Comparison of ENCODE assay signal across 22 cellular contexts in the genomic region with DNA sequence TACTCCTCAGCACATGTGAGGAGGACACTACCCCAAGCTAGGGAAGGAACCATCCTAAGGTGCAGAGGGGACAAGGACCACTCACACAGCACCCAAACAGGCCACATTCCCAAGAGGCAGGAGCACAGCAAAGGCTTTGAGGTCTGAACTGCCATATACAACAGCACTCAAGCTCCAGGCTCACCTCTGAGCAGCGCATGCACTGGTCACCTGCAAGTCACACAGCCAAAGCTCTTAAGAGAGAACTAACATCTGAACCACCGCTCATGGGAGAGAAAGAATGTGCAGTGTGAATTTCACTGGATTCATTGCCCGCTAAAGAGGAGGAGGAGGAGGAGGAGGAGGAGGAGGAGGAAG. TPM values are rescaled to one million over a fixed set of nuclear protein-coding genes. Genes with fewer than 3 reads are reported as not detected.
DNase-seq lines count a peak whose midpoint lies in the region; ATAC-seq and TF ChIP-seq lines count a peak whose summit lies in the region.
"Had no signal": no experiment of that assay in that cellular context is flagged by ENCODE, and none has a peak within 500 bp of the region (broad histone marks: within the 10 kb centered on the region; RNA-seq: fewer than 3 reads in every experiment).

No MANE protein-coding gene starts in this region.

- no peak overlapping the region for H3K27ac Mint-ChIP-seq in T-helper 2 cell treated with Interferon-gamma antibody and Interleukin-4, amounts not matched to agents 5 μg/mL and 100 μg/mL, for 36 hours
- H3K27ac Mint-ChIP-seq: CD4-positive, alpha-beta T cell had no signal

- H3K4me1 Mint-ChIP-seq in T-helper 2 cell treated with Interferon-gamma antibody and Interleukin-4, amounts not matched to agents 5 μg/mL and 100 μg/mL, for 36 hours (ENCODE audit: low read depth): no peaks in the 10 kb centered on the region

- H3K27me3 Mint-ChIP-seq in T-helper 2 cell treated with Interferon-gamma antibody and Interleukin-4, amounts not matched to agents 5 μg/mL and 100 μg/mL, for 36 hours (ENCODE audit: low read depth): peaks cover 41% of the 10 kb centered on the region

- no peaks in the 10 kb centered on the region for H3K36me3 ChIP-seq in HEK293 (ENCODE audit: control insufficient read depth in 2 of 2, insufficient read depth in 1 of 2, low read length in 2 of 2)
- no peaks in the 10 kb centered on the region for H3K36me3 ChIP-seq in sigmoid colon
- no peaks in the 10 kb centered on the region for H3K36me3 ChIP-seq in psoas muscle (ENCODE audit: insufficient read depth in 1 of 2, low read depth in 1 of 2)
- H3K36me3 ChIP-seq: BE2C had no signal

- H3K9me3 ChIP-seq in HEK293 (ENCODE audit: control insufficient read depth, insufficient read depth, low read depth, low read length) (no peaks in the 10 kb centered on the region), sigmoid colon (peaks cover 0 to 4% (median 1%) of the 10 kb centered on the region in 4 donors), psoas muscle (peaks cover 3% of the 10 kb centered on the region)
- H3K9me3 ChIP-seq: BE2C had no signal

- intact Hi-C loops in sigmoid colon (cut with DNase I): no loop called here
- intact Hi-C loops in psoas muscle (cut with DNase I): no loop called here

- no peak for TF ChIP-seq EP300 in sigmoid colon (IDR thresholded peaks at IDR 0.05)

- H3K27me3 ChIP-seq in sigmoid colon (peaks cover 0 to 27% (median 22%) of the 10 kb centered on the region in 3 donors), psoas muscle (ENCODE audit: insufficient read depth in 3 of 3, low read length in 2 of 3) (peaks cover 0 to 27% (median 0%) of the 10 kb centered on the region in 3 donors)
- H3K27me3 ChIP-seq: BE2C had no signal

- H3K9me3 Mint-ChIP-seq in T-helper 2 cell treated with Interferon-gamma antibody and Interleukin-4, amounts not matched to agents 5 μg/mL and 100 μg/mL, for 36 hours: peaks cover 7% of the 10 kb centered on the region

- H3K4me3 ChIP-seq in HEK293 (ENCODE audit: low read depth, low read length): no peak overlapping the region
- H3K4me3 ChIP-seq in sigmoid colon: no peak overlapping the region
- H3K4me3 ChIP-seq in psoas muscle: no peak overlapping the region
- H3K4me3 ChIP-seq: SK-N-MC had no signal

- TF ChIP-seq CTCF in HEK293 (tag by site-specific recombination; IDR thresholded peaks at IDR 0.05): no peak
- TF ChIP-seq CTCF in sigmoid colon (IDR thresholded peaks at IDR 0.05): no peak
- no peak for TF ChIP-seq CTCF in psoas muscle (IDR thresholded peaks at IDR 0.05)

- 88 to 93% methylated on average over 3 of the region's 3 CpGs for WGBS in sigmoid colon, 2 donors
- WGBS in psoas muscle, 3 donors: 79 to 95% (median 86%) methylated on average over 3 of the region's 3 CpGs

- H3K4me3 Mint-ChIP-seq in T-helper 2 cell treated with Interferon-gamma antibody and Interleukin-4, amounts not matched to agents 5 μg/mL and 100 μg/mL, for 36 hours: no peak overlapping the region
- H3K4me3 Mint-ChIP-seq: CD4-positive, alpha-beta T cell had no signal

- H3K27ac ChIP-seq in HEK293 (ENCODE audit: extremely low read depth, low read depth, low read length) (no peak overlapping the region), sigmoid colon (no peak overlapping the region), psoas muscle (no peak overlapping the region)
- H3K27ac ChIP-seq: SK-N-MC had no signal

- ATAC-seq in psoas muscle: no peak
- no peak for ATAC-seq in GM19023 (IDR thresholded peaks at IDR 0.05; ENCODE audit: unreplicated experiment)
- ATAC-seq: Panc1 had no signal

- DNase-seq in T-helper 2 cell treated with Interferon-gamma antibody and Interleukin-4, amounts not matched to agents 5 μg/mL and 100 μg/mL, for 36 hours (ENCODE audit: low spot score): peak; percentile 2
- DNase-seq in T-helper 2 cell (no peak), islet precursor cell (peak; percentile 36), sigmoid colon (peak; percentile 15), psoas muscle (no peak), COR-L47 (lab: John Stamatoyannopoulos, UW) (no peak)
- DNase-seq: 8988T, BE2C, Calu3, DMS79 treated with DMSO at 0.1 percent for 48 hours, GOT3, IMR-90, Karpas-422, MM.1S, NCI-H1105, NCI-H1694, NCI-H510A treated with DMSO at 0.1 percent for 48 hours had no signal

- H3K4me1 ChIP-seq in HEK293 (ENCODE audit: control insufficient read depth, insufficient read depth, low read length): no peaks in the 10 kb centered on the region
- no peaks in the 10 kb centered on the region for H3K4me1 ChIP-seq in sigmoid colon
- H3K4me1 ChIP-seq in psoas muscle: no peaks in the 10 kb centered on the region
- H3K4me1 ChIP-seq: BE2C had no signal

- CTCF ChIA-PET in HEK293 (lab: Yijun Ruan, JAX): interaction anchor here (0.5 to 0.6 kb wide), 3 partner anchors 67 to 512 kb away, joined by 3 to 4 read pairs (median 3); no protein-coding TSS in a partner anchor

- H3K36me3 Mint-ChIP-seq in T-helper 2 cell treated with Interferon-gamma antibody and Interleukin-4, amounts not matched to agents 5 μg/mL and 100 μg/mL, for 36 hours (ENCODE audit: low read depth): no peaks in the 10 kb centered on the region

- POLR2A ChIA-PET in HEK293 (lab: Yijun Ruan, JAX): interaction anchor here (0.7 kb wide), 1 partner anchor 125 kb away, joined by 3 read pairs; no protein-coding TSS in a partner anchor

- TF ChIP-seq POLR2A in sigmoid colon (IDR thresholded peaks at IDR 0.05): no peak

TF ChIP-seq in HEK293, 187 proteins besides CTCF, POLR2A, EP300 and RAD21:
- peak; percentile 22; the same call in 1 of the 2 replicates for TF ChIP-seq ZNF513 (tag by site-specific recombination; IDR thresholded peaks at IDR 0.05)
- no peak for TF ChIP-seq ZNF311 (tag by site-specific recombination; IDR thresholded peaks at IDR 0.05; ENCODE audit: borderline replicate concordance)

RNA-seq across cellular contexts. Expression of gene NPEPL1, which starts 31.0 kb away (rescaled TPM):
- total RNA-seq in sigmoid colon (10 to 100 TPM; 22.9 to 65.1 (median 46.0) TPM), psoas muscle (10 to 100 TPM; 29.1 to 52.3 (median 36.4) TPM)
- polyA plus RNA-seq in sigmoid colon (10 to 100 TPM; 10.6 to 26.5 (median 16.8) TPM), psoas muscle (10 to 100 TPM; 18.4 to 41.9 (median 29.1) TPM)

Comparison
In these comparisons a context has a peak if more than half of its experiments do, and no peak if none do; other contexts are left out.
1. DNase-seq: peak in T-helper 2 cell treated with Interferon-gamma antibody and Interleukin-4, amounts not matched to agents 5 μg/mL and 100 μg/mL, for 36 hours (single experiment), islet precursor cell (single experiment) and sigmoid colon (single experiment); none in T-helper 2 cell (0 of 5), psoas muscle (0 of 2) and COR-L47 (single experiment).